In genomic region chr15:29270976-29271375, GRCh38 we compare ENCODE assay signal across 15 cellular contexts. TPM values are rescaled to one million over a fixed set of nuclear protein-coding genes. Genes with fewer than 3 reads are reported as not detected.
DNase-seq lines count a peak whose midpoint lies in the region; ATAC-seq and TF ChIP-seq lines count a peak whose summit lies in the region.
"Had no signal": no experiment of that assay in that cellular context is flagged by ENCODE, and none has a peak within 500 bp of the region (broad histone marks: within the 10 kb centered on the region; RNA-seq: fewer than 3 reads in every experiment).

No MANE protein-coding gene starts in this region.

- H3K4me3 Mint-ChIP-seq in activated T-cell treated with anti-CD3 and anti-CD28 coated beads, Interleukin-2, amount 50 U/mL, for 72 hours = peak overlapping the region; percentile 83 to 96

- no peak for TF ChIP-seq POLR2A in transverse colon (IDR thresholded peaks at IDR 0.05)

- H3K27me3 Mint-ChIP-seq in activated T-cell treated with anti-CD3 and anti-CD28 coated beads, Interleukin-2, amount 50 U/mL, for 72 hours (ENCODE audit: low read depth) = no peaks in the 10 kb centered on the region

- DNase-seq in activated T-cell treated with anti-CD3 and anti-CD28 coated beads, Interleukin-2, amount 50 U/mL, for 72 hours = no peak
- DNase-seq in activated T-cell treated with anti-CD3 and anti-CD28 coated beads, Interleukin-2, amount 50 U/mL, for 1 hour = no peak
- DNase-seq in foreskin keratinocyte = peak; percentile 61 to 80
- DNase-seq in transverse colon = no peak
- no peak for DNase-seq in left lobe of liver (ENCODE audit: low spot score)
- DNase-seq in right atrium auricular region (ENCODE audit: low spot score) = no peak
- no peak for DNase-seq in KBM-7
- DNase-seq: activated CD4-positive, alpha-beta T cell treated with anti-CD3 and anti-CD28 coated beads, Interleukin-2, amount 50 U/mL, for 48 hours; activated naive CD4-positive, alpha-beta T cell; colonic mucosa; NCI-H187; NK-92 treated with Interleukin-12 subunit alpha and Interleukin-12 subunit beta, amount 100 ng/mL, for 24 hours had no signal

- H3K9me3 Mint-ChIP-seq in activated T-cell treated with anti-CD3 and anti-CD28 coated beads, Interleukin-2, amount 50 U/mL, for 72 hours = no peaks in the 10 kb centered on the region

- ATAC-seq in activated T-cell treated with anti-CD3 and anti-CD28 coated beads, Interleukin-2, amount 50 U/mL, for 72 hours (replicated peaks in 1 of 2) = no peak
- ATAC-seq in foreskin keratinocyte = peak; percentile 57
- ATAC-seq in left lobe of liver = no peak
- ATAC-seq: gastroesophageal sphincter, HCT116 had no signal

- H3K4me3 ChIP-seq in transverse colon = no peak overlapping the region
- H3K4me3 ChIP-seq in right atrium auricular region = no peak overlapping the region

- peaks cover 0 to 1% of the 10 kb centered on the region in 2 donors for H3K36me3 Mint-ChIP-seq in activated T-cell treated with anti-CD3 and anti-CD28 coated beads, Interleukin-2, amount 50 U/mL, for 72 hours (ENCODE audit: insufficient read depth in 2 of 2)

- no peaks in the 10 kb centered on the region for H3K36me3 ChIP-seq in transverse colon
- no peaks in the 10 kb centered on the region for H3K36me3 ChIP-seq in right atrium auricular region
- H3K36me3 ChIP-seq: colonic mucosa, gastroesophageal sphincter had no signal

- TF ChIP-seq CTCF in VCaP (conservative IDR thresholded peaks at IDR 0.05) (no peak), foreskin keratinocyte (conservative IDR thresholded peaks at IDR 0.05) (no peak), transverse colon (IDR thresholded peaks at IDR 0.05) (no peak), right atrium auricular region (IDR thresholded peaks at IDR 0.05) (no peak)

- H3K27ac ChIP-seq in VCaP (peak overlapping the region; percentile 88), foreskin keratinocyte (peak overlapping the region; percentile 49), transverse colon (peak overlapping the region; percentile 91 to 98 (median 96)), right atrium auricular region (no peak overlapping the region)

- H3K4me1 Mint-ChIP-seq in activated T-cell treated with anti-CD3 and anti-CD28 coated beads, Interleukin-2, amount 50 U/mL, for 72 hours (ENCODE audit: low read depth) = peaks cover 38% of the 10 kb centered on the region

- no peak for TF ChIP-seq EP300 in transverse colon (IDR thresholded peaks at IDR 0.05; ENCODE audit: low read depth)

- H3K9me3 ChIP-seq in transverse colon (no peaks in the 10 kb centered on the region), right atrium auricular region (no peaks in the 10 kb centered on the region)
- H3K9me3 ChIP-seq: colonic mucosa, gastroesophageal sphincter had no signal

- H3K27me3 ChIP-seq in foreskin keratinocyte = no peaks in the 10 kb centered on the region
- no peaks in the 10 kb centered on the region for H3K27me3 ChIP-seq in transverse colon
- H3K27me3 ChIP-seq in right atrium auricular region = no peaks in the 10 kb centered on the region
- H3K27me3 ChIP-seq: colonic mucosa, gastroesophageal sphincter had no signal

- H3K4me1 ChIP-seq in foreskin keratinocyte = peaks cover 30% of the 10 kb centered on the region
- H3K4me1 ChIP-seq in transverse colon = peaks cover 0 to 32% (median 21%) of the 10 kb centered on the region in 4 donors
- peaks cover 0 to 28% of the 10 kb centered on the region in 2 donors for H3K4me1 ChIP-seq in right atrium auricular region

- in situ Hi-C loops in transverse colon (cut with MboI; ENCODE audit: low pct_ligation_motif_present in 1 of 4, low pct_unique_long_range_greater_than_20kb in 1 of 4, low sequenced_read_pairs in 3 of 4) = no loop called here
- in situ Hi-C loops in KBM-7 (cut with MboI; ENCODE audit: low pct_unique_long_range_greater_than_20kb, low sequenced_read_pairs) = no loop called here

- intact Hi-C loops in transverse colon (cut with DNase I; ENCODE audit: low total_unique reads) = loop anchor here (10.0 kb wide), 1 partner anchor 304 kb away; a partner anchor contains a TSS

- no peak overlapping the region for H3K27ac Mint-ChIP-seq in activated T-cell treated with anti-CD3 and anti-CD28 coated beads, Interleukin-2, amount 50 U/mL, for 72 hours

RNA-seq across cellular contexts. Expression of gene NSMCE3, which starts 1.4 kb away (rescaled TPM):
- 10 to 100 TPM; 11.4 to 11.5 TPM for total RNA-seq in activated T-cell treated with anti-CD3 and anti-CD28 coated beads, Interleukin-2, amount 50 U/mL, for 72 hours
- total RNA-seq in foreskin keratinocyte (7.4 and 7.9 TPM in 2 replicates), transverse colon (1 to 10 TPM; 2.2 to 8.3 (median 5.7) TPM), left lobe of liver (2.7 TPM), right atrium auricular region (10 to 100 TPM in 1 of 2 donors, 1 to 10 TPM in 1; 8.8 to 11.5 TPM)
- polyA plus RNA-seq in foreskin keratinocyte = 6.6 and 6.9 TPM in 2 replicates

Comparison
In these comparisons a context has a peak if more than half of its experiments do, and no peak if none do; other contexts are left out.
1. DNase-seq: peak in foreskin keratinocyte (2 of 2); none in activated T-cell treated with anti-CD3 and anti-CD28 coated beads, Interleukin-2, amount 50 U/mL, for 72 hours (0 of 2), activated T-cell treated with anti-CD3 and anti-CD28 coated beads, Interleukin-2, amount 50 U/mL, for 1 hour (single experiment), transverse colon (single experiment), left lobe of liver (single experiment), right atrium auricular region (single experiment) and KBM-7 (single experiment).
2. H3K27ac ChIP-seq: peak in VCaP (single experiment), foreskin keratinocyte (single experiment) and transverse colon (4 of 4); none in right atrium auricular region (0 of 2).